In genomic region chr1:32863516-32864245, GRCh38 we compare ENCODE assay signal across 1 cellular context.
TF ChIP-seq lines count a peak whose summit lies in the region.

No MANE protein-coding gene starts in this region.

TF ChIP-seq in SK-N-SH, 30 proteins besides CTCF, POLR2A, EP300 and RAD21 (continued from another document):
- no peak for TF ChIP-seq REST (IDR thresholded peaks at IDR 0.05; ENCODE audit: low read depth, low read length)
- TF ChIP-seq CHD2 (IDR thresholded peaks at IDR 0.05; ENCODE audit: low read length, partially characterized antibody) = no peak
- TF ChIP-seq FOSL2 (IDR thresholded peaks at IDR 0.05; ENCODE audit: borderline replicate concordance, low read depth) = no peak
- TF ChIP-seq RFX5 (IDR thresholded peaks at IDR 0.05; ENCODE audit: low read length) = no peak
